12 cellular contexts compared by ENCODE assay signal in the genomic region with DNA sequence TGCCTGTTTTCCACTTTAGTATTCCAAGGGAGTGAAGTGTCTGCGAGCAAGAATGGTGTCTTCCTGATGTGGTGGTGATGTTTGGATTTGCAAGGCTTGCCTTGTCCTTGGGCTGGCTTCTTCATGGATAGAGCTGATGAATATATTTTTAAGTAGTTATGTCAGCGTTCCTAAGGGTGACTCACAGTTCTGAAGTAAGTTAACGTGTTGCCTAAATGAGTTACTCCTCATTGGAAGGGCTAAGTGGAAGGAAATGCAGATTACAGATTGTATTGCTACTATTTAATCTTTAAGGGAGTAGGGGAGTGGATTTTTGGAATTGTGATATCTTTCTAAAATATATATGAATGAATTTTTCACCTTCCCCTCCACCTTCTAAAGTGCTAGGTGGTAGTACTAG.
DNase-seq lines count a peak whose midpoint lies in the region; ATAC-seq, FAIRE-seq and TF ChIP-seq lines count a peak whose summit lies in the region.
"Had no signal": no experiment of that assay in that cellular context is flagged by ENCODE, and none has a peak within 500 bp of the region (broad histone marks: within the 10 kb centered on the region; RNA-seq: fewer than 3 reads in every experiment).

No MANE protein-coding gene starts in this region.

- H3K9me3 ChIP-seq in SJCRH30 (replicated peaks), result no peaks in the 10 kb centered on the region
- H3K9me3 ChIP-seq in small intestine (ENCODE audit: control insufficient read depth, low read depth), result no peaks in the 10 kb centered on the region
- no peaks in the 10 kb centered on the region for H3K9me3 ChIP-seq in MM.1S (replicated peaks; ENCODE audit: insufficient read depth, low read length)

- peaks cover 39% of the 10 kb centered on the region for H3K4me1 ChIP-seq in SJCRH30
- H3K4me1 ChIP-seq in small intestine (ENCODE audit: control insufficient read depth in 2 of 2, insufficient read depth in 1 of 2, low read depth in 1 of 2, low read length in 1 of 2), result peaks cover 0 to 24% of the 10 kb centered on the region in 2 donors
- peaks cover 27% of the 10 kb centered on the region for H3K4me1 ChIP-seq in MM.1S (ENCODE audit: low read length)

- no peaks in the 10 kb centered on the region for H3K9me3 Mint-ChIP-seq in type B pancreatic cell
- H3K9me3 Mint-ChIP-seq: activated naive CD4-positive, alpha-beta T cell treated with anti-CD3 and anti-CD28 coated beads, Interleukin-2, amount 50 U/mL, for 72 hours; WTC11 had no signal

- no peak overlapping the region for H3K4me2 ChIP-seq in MM.1S (ENCODE audit: low read depth, low read length)

- no peaks in the 10 kb centered on the region for H3F3A ChIP-seq in MM.1S (ENCODE audit: insufficient read depth, low read length)

- no peak for FAIRE-seq in small intestine (lab: Jason Lieb, UNC)

- no peak for DNase-seq in Right ventricle myocardium superior
- DNase-seq in cardiac septum (ENCODE audit: low spot score), result no peak
- peak in 1 of 2 experiments; percentile 11 for DNase-seq in SJCRH30
- peak; percentile 86 for DNase-seq in fibroblast of pulmonary artery (ENCODE audit: low read depth)
- DNase-seq in type B pancreatic cell (ENCODE audit: extremely low spot score, unreplicated experiment), result no peak
- no peak for DNase-seq in foreskin melanocyte
- no peak for DNase-seq in small intestine
- no peak for DNase-seq in MM.1S
- DNase-seq: hippocampal formation, NCI-H510A had no signal

- H3K36me3 ChIP-seq in SJCRH30 (no peaks in the 10 kb centered on the region), small intestine (ENCODE audit: control insufficient read depth in 2 of 2, insufficient read depth in 2 of 2, low read length in 2 of 2) (peaks cover 0 to 3% of the 10 kb centered on the region in 2 donors), MM.1S (replicated peaks; ENCODE audit: insufficient read depth, low read length) (no peaks in the 10 kb centered on the region)

- H3K9me2 ChIP-seq in MM.1S (replicated peaks; ENCODE audit: insufficient read depth, low read length), result no peaks in the 10 kb centered on the region

- H3K79me2 ChIP-seq in MM.1S (ENCODE audit: low read length), result peaks cover 89% of the 10 kb centered on the region

- peaks cover 85% of the 10 kb centered on the region for H3K4me1 Mint-ChIP-seq in type B pancreatic cell (ENCODE audit: unreplicated experiment)

- peak overlapping the region; percentile 10 for H3K4me3 Mint-ChIP-seq in type B pancreatic cell
- H3K4me3 Mint-ChIP-seq: WTC11 had no signal

- intact Hi-C loops in Right ventricle myocardium superior (cut with DNase I), result loop anchor here (5.0 kb wide), 1 partner anchor 196 kb away; a partner anchor contains a TSS
- intact Hi-C loops in cardiac septum (cut with DNase I), result loop anchor here (5.0 to 10.0 kb wide), 2 partner anchors 49 to 128 kb away; no protein-coding TSS in a partner anchor

- H4K20me1 ChIP-seq in MM.1S (ENCODE audit: insufficient read depth, low read length), result no peaks in the 10 kb centered on the region

- H3K27me3 ChIP-seq in SJCRH30, result no peaks in the 10 kb centered on the region
- H3K27me3 ChIP-seq in small intestine (ENCODE audit: control insufficient read depth in 2 of 2, insufficient read depth in 2 of 2, low read length in 2 of 2), result no peaks in the 10 kb centered on the region
- no peaks in the 10 kb centered on the region for H3K27me3 ChIP-seq in MM.1S (replicated peaks; ENCODE audit: insufficient read depth, low read length)

- H3K27ac ChIP-seq in SJCRH30 (peak overlapping the region; percentile 62; the same call in 1 of the 2 replicates), small intestine (ENCODE audit: low read depth in 1 of 2, low read length in 1 of 2) (no peak overlapping the region), MM.1S (ENCODE audit: low read length) (no peak overlapping the region)

- peak; percentile 30 for ATAC-seq in Right ventricle myocardium superior (ENCODE audit: poor library complexity)
- ATAC-seq: activated naive CD4-positive, alpha-beta T cell treated with anti-CD3 and anti-CD28 coated beads, Interleukin-2, amount 50 U/mL, for 72 hours; WTC11 had no signal

- no peak for TF ChIP-seq CTCF in fibroblast of pulmonary artery (IDR thresholded peaks at IDR 0.05; ENCODE audit: low read length, missing control alignments)
- TF ChIP-seq CTCF in type B pancreatic cell (conservative IDR thresholded peaks at IDR 0.05), result no peak
- TF ChIP-seq CTCF in MM.1S (IDR thresholded peaks at IDR 0.05; ENCODE audit: low read length), result no peak

- 55 to 72% (median 71%) methylated on average over 3 of the region's 3 CpGs for WGBS in small intestine, 3 donors

- H3K36me3 Mint-ChIP-seq in type B pancreatic cell, result no peaks in the 10 kb centered on the region
- H3K36me3 Mint-ChIP-seq: WTC11 had no signal

- H3K27me3 Mint-ChIP-seq in type B pancreatic cell, result no peaks in the 10 kb centered on the region

- no peak overlapping the region for H3K4me3 ChIP-seq in SJCRH30
- H3K4me3 ChIP-seq in fibroblast of pulmonary artery (replicated peaks; ENCODE audit: low read depth, low read length), result no peak overlapping the region
- H3K4me3 ChIP-seq in small intestine (ENCODE audit: low read depth in 1 of 2, low read length in 2 of 2), result no peak overlapping the region
- no peak overlapping the region for H3K4me3 ChIP-seq in MM.1S (ENCODE audit: low read length)

- H2AFZ ChIP-seq in MM.1S (ENCODE audit: low read length), result no peak overlapping the region

- peak overlapping the region; percentile 26 for H3K27ac Mint-ChIP-seq in type B pancreatic cell
- H3K27ac Mint-ChIP-seq: activated naive CD4-positive, alpha-beta T cell treated with anti-CD3 and anti-CD28 coated beads, Interleukin-2, amount 50 U/mL, for 72 hours had no signal

- no peak overlapping the region for H3K9ac ChIP-seq in MM.1S (ENCODE audit: low read length)
